In the genomic region with DNA sequence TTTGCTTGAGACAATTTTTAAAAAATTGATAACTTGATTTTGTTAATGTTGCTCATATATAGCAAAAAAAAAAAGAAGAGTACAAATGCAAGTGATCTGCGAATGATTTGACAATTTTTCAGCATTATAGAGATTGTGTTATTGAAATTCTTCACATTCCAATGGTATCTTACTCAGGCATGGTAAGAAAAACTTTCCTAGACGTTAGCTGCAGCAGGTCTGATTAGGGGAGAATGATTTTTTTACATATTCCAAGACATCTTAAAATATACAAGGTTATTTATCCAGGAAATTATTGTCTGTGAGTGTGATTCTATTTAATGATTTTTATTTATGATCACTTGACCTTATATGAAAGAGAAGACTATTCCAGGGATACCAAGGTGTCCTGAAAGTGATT, we compare ENCODE assay signal across 22 cellular contexts.
DNase-seq lines count a peak whose midpoint lies in the region; ATAC-seq, FAIRE-seq and TF ChIP-seq lines count a peak whose summit lies in the region.
"Had no signal": no experiment of that assay in that cellular context is flagged by ENCODE, and none has a peak within 500 bp of the region (broad histone marks: within the 10 kb centered on the region; RNA-seq: fewer than 3 reads in every experiment).

No MANE protein-coding gene starts in this region.

- dilution Hi-C loops in endothelial cell of umbilical vein (cut with MboI; ENCODE audit: extremely low pct_ligation_motif_present, low sequenced_read_pairs) = loop anchor here (10.0 to 25.0 kb wide), 2 partner anchors 105 to 163 kb away; no protein-coding TSS in a partner anchor

- DNase-seq in ELR (ENCODE audit: low read depth) (peak; percentile 58), adipocyte (ENCODE audit: low read depth) (peak; percentile 28), endothelial cell of umbilical vein (ENCODE audit: low read depth, low spot score) (peak; percentile 76), non-pigmented ciliary epithelial cell (ENCODE audit: low read depth) (peak; percentile 37), NCI-H524 (lab: John Stamatoyannopoulos, UW) (no peak), NCI-H82 treated with DMSO at 0.1 percent for 48 hours (lab: John Stamatoyannopoulos, UW; ENCODE audit: unreplicated experiment) (no peak), NCI-H146 (lab: John Stamatoyannopoulos, UW) (no peak)
- DNase-seq: Caco-2; GF-D8; Kasumi-1; MG63; NCI-H1048; NCI-H1436; NCI-H2029; NCI-H2171; NCI-H446; NK-92 treated with Interleukin-12 subunit alpha and Interleukin-12 subunit beta, amount 100 ng/mL, for 24 hours; RPMI8226; SHP77 treated with DMSO at 0.1 percent for 48 hours had no signal

- H3K27ac ChIP-seq in endothelial cell of umbilical vein (ENCODE audit: insufficient read depth, low read depth, low read length) = peak overlapping the region; percentile 99
- H3K27ac ChIP-seq: HL-60 had no signal

- H3K27me3 ChIP-seq in adipocyte (replicated peaks; ENCODE audit: control insufficient read depth, insufficient read depth, low read length) (no peaks in the 10 kb centered on the region), endothelial cell of umbilical vein (ENCODE audit: control insufficient read depth in 2 of 2, insufficient read depth in 2 of 2, low read length in 2 of 2) (no peaks in the 10 kb centered on the region)

- intact Hi-C loops in endothelial cell of umbilical vein (cut with micrococcal nuclease) = loop anchor here (1.0 to 2.0 kb wide), 8 partner anchors 101 to 407 kb away; a partner anchor contains a TSS

- H3K9me3 ChIP-seq in adipocyte (ENCODE audit: control insufficient read depth, low read length) (peaks cover 3% of the 10 kb centered on the region), endothelial cell of umbilical vein (replicated peaks; ENCODE audit: control insufficient read depth, insufficient read depth, low read length) (no peaks in the 10 kb centered on the region)
- H3K9me3 ChIP-seq: Caco-2, MG63 had no signal

- peak; percentile 26 for TF ChIP-seq POLR2A in endothelial cell of umbilical vein (IDR thresholded peaks at IDR 0.05; ENCODE audit: low read depth, low read length)

- H3K4me3 ChIP-seq in adipocyte (ENCODE audit: low read length) = no peak overlapping the region
- H3K4me3 ChIP-seq in endothelial cell of umbilical vein (replicated peaks in 1 of 3; ENCODE audit: insufficient read depth in 1 of 3, low read depth in 1 of 3, low read length in 3 of 3) = no peak overlapping the region
- H3K4me3 ChIP-seq: MG63 had no signal

- H3K36me3 ChIP-seq in adipocyte (ENCODE audit: control insufficient read depth, insufficient read depth, low read length, severe bottlenecking) (no peaks in the 10 kb centered on the region), endothelial cell of umbilical vein (ENCODE audit: control insufficient read depth in 2 of 2, extremely low read depth in 1 of 2, insufficient read depth in 2 of 2, low read length in 2 of 2) (no peaks in the 10 kb centered on the region)
- H3K36me3 ChIP-seq: MG63 had no signal

- H2AFZ ChIP-seq in endothelial cell of umbilical vein (ENCODE audit: low read depth, low read length) = no peak overlapping the region

- POLR2A ChIA-PET in endothelial cell of umbilical vein (lab: Charles Lee) = interaction anchor here (0.6 to 0.9 kb wide), 2 partner anchors 102 to 171 kb away, joined by 3 to 4 read pairs; no protein-coding TSS in a partner anchor

- no peak for FAIRE-seq in endothelial cell of umbilical vein (lab: Jason Lieb, UNC)
- FAIRE-seq: H54 had no signal

- H3K4me2 ChIP-seq in endothelial cell of umbilical vein (ENCODE audit: insufficient read depth, low read length) = peak overlapping the region; percentile 24

- no peak overlapping the region for H3K9ac ChIP-seq in adipocyte (ENCODE audit: low read length)
- H3K9ac ChIP-seq in endothelial cell of umbilical vein (replicated peaks; ENCODE audit: extremely low read depth, insufficient read depth, low read length) = peak overlapping the region; percentile 97

- no peaks in the 10 kb centered on the region for H3K79me2 ChIP-seq in endothelial cell of umbilical vein (ENCODE audit: control insufficient read depth, insufficient read depth, low read length)

- ATAC-seq in HG03135 (IDR thresholded peaks at IDR 0.05; ENCODE audit: unreplicated experiment) = no peak

- no peaks in the 10 kb centered on the region for H3K9me1 ChIP-seq in endothelial cell of umbilical vein (replicated peaks; ENCODE audit: control insufficient read depth, extremely low read depth, insufficient read depth, low read length)

- H3K4me1 ChIP-seq in adipocyte (ENCODE audit: control insufficient read depth, insufficient read depth, low read length) (no peaks in the 10 kb centered on the region), endothelial cell of umbilical vein (ENCODE audit: control insufficient read depth, extremely low read depth, insufficient read depth, low read length) (peaks cover 55% of the 10 kb centered on the region)
- H3K4me1 ChIP-seq: Caco-2 had no signal

- CTCF ChIA-PET in endothelial cell of umbilical vein (lab: Charles Lee) = interaction anchor here (0.6 to 1.4 kb wide), 5 partner anchors 109 to 637 kb away, joined by 3 to 5 read pairs (median 4); no protein-coding TSS in a partner anchor

- TSS peak; percentile 70 for BruUV-seq in endothelial cell of umbilical vein (replicated peaks; lab: Mats Ljungman, UMichigan)

- no peak for TF ChIP-seq CTCF in endothelial cell of umbilical vein (IDR thresholded peaks at IDR 0.05; ENCODE audit: extremely low read depth in 1 of 2, insufficient read depth in 1 of 2, low read depth in 1 of 2, low read length in 2 of 2)

- H4K20me1 ChIP-seq in endothelial cell of umbilical vein (replicated peaks; ENCODE audit: control insufficient read depth, extremely low read depth, insufficient read depth, low read length) = no peaks in the 10 kb centered on the region

TF ChIP-seq in endothelial cell of umbilical vein, 7 proteins besides CTCF, POLR2A, EP300 and RAD21:
- TF ChIP-seq, protein P1, sequence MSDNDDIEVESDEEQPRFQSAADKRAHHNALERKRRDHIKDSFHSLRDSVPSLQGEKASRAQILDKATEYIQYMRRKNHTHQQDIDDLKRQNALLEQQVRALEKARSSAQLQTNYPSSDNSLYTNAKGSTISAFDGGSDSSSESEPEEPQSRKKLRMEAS (IDR thresholded peaks at IDR 0.05; ENCODE audit: insufficient read depth, insufficient read length) = no peak
- TF ChIP-seq FOS (IDR thresholded peaks at IDR 0.05; ENCODE audit: borderline replicate concordance, insufficient read depth, low read length) (no peak), EZH2 (IDR thresholded peaks at IDR 0.05; ENCODE audit: borderline replicate concordance, low read depth, low read length, severe bottlenecking) (no peak)

Comparison
In these comparisons a context has a peak if more than half of its experiments do, and no peak if none do; other contexts are left out.
1. DNase-seq: peak in ELR (single experiment), adipocyte (single experiment), endothelial cell of umbilical vein (single experiment) and non-pigmented ciliary epithelial cell (single experiment); none in NCI-H524 (0 of 2), NCI-H82 treated with DMSO at 0.1 percent for 48 hours (single experiment) and NCI-H146 (single experiment).